19 cellular contexts compared by ENCODE assay signal in the genomic region with DNA sequence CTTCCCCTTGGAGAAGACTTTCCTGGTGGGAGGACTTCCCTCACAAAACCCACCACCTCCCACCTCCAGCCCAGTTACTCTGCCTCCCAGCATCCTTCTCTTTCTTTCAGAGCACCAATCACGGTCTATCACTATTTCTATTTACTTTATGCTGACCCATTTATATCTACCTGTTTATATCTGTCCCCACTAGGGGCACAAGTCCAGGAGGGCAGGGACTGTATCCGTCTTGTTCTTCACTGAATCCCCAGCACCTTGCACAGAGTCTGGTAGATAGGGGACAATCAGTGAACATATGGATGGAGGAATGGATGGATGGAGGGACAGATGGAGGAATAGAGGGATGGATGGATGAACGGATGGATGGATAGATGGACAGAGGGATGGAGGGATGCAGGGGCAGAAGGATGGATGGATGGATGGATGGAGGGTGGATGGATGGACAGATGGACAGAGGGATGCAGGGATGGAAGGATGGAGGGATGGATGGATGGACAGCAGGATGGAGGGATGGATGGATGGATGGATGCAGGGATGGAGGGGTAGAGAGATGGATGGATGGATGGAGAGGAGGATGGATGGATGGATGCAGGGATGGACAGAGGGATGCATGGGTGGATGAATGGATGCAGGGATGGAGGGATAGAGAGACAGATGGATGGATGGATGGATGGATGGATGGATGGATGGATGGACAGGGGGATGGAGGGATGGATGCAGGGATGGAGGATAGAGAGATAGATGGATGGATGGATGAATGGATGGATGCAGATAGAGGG. TPM values are rescaled to one million over a fixed set of nuclear protein-coding genes. Genes with fewer than 3 reads are reported as not detected.
DNase-seq lines count a peak whose midpoint lies in the region; ATAC-seq and TF ChIP-seq lines count a peak whose summit lies in the region.
"Had no signal": no experiment of that assay in that cellular context is flagged by ENCODE, and none has a peak within 500 bp of the region (broad histone marks: within the 10 kb centered on the region; RNA-seq: fewer than 3 reads in every experiment).

No MANE protein-coding gene starts in this region.

- H3K27me3 Mint-ChIP-seq in glutamatergic neuron (ENCODE audit: unreplicated experiment) = peaks cover 22% of the 10 kb centered on the region
- H3K27me3 Mint-ChIP-seq in T-helper 2 cell treated with Interferon-gamma antibody and Interleukin-4, amounts not matched to agents 5 μg/mL and 100 μg/mL, for 36 hours (ENCODE audit: low read depth) = no peaks in the 10 kb centered on the region

- H3K36me3 Mint-ChIP-seq in glutamatergic neuron (ENCODE audit: unreplicated experiment) = no peaks in the 10 kb centered on the region
- H3K36me3 Mint-ChIP-seq in T-helper 2 cell treated with Interferon-gamma antibody and Interleukin-4, amounts not matched to agents 5 μg/mL and 100 μg/mL, for 36 hours (ENCODE audit: low read depth) = no peaks in the 10 kb centered on the region
- H3K36me3 Mint-ChIP-seq: activated naive CD8-positive, alpha-beta T cell treated with anti-CD3 and anti-CD28 coated beads for 36 hours had no signal

- H3K4me3 Mint-ChIP-seq in glutamatergic neuron (ENCODE audit: unreplicated experiment) = no peak overlapping the region
- H3K4me3 Mint-ChIP-seq in T-helper 2 cell treated with Interferon-gamma antibody and Interleukin-4, amounts not matched to agents 5 μg/mL and 100 μg/mL, for 36 hours = no peak overlapping the region
- H3K4me3 Mint-ChIP-seq: activated CD4-positive, alpha-beta memory T cell treated with anti-CD3 and anti-CD28 coated beads, Interleukin-2, amount 10 ng/mL, durations not matched to agents 7 days and 5 days; activated naive CD8-positive, alpha-beta T cell treated with anti-CD3 and anti-CD28 coated beads for 36 hours; activated T-cell treated with anti-CD3 and anti-CD28 coated beads, Interleukin-2, amount 50 U/mL, for 72 hours had no signal

- H2AFZ ChIP-seq in PC-9 = no peak overlapping the region
- H2AFZ ChIP-seq: parathyroid adenoma had no signal

- DNase-seq in A673 (ENCODE audit: low spot score) (no peak), PC-9 (no peak), glutamatergic neuron (no peak), posterior vena cava (ENCODE audit: low spot score) (no peak)
- no peak for DNase-seq in T-helper 2 cell treated with Interferon-gamma antibody and Interleukin-4, amounts not matched to agents 5 μg/mL and 100 μg/mL, for 36 hours (ENCODE audit: low spot score)
- DNase-seq: activated CD4-positive, alpha-beta memory T cell treated with anti-CD3 and anti-CD28 coated beads, Interleukin-2, amount 10 ng/mL, durations not matched to agents 7 days and 5 days; activated naive CD8-positive, alpha-beta T cell treated with anti-CD3 and anti-CD28 coated beads for 36 hours; activated T-cell treated with anti-CD3 and anti-CD28 coated beads, Interleukin-2, amount 50 U/mL, for 72 hours; caudate nucleus; foreskin fibroblast; GOT3; left lung; NCI-H1105 treated with DMSO at 0.1 percent for 48 hours; NCI-H446; stimulated activated naive CD4-positive, alpha-beta T cell had no signal

- H3K9me3 Mint-ChIP-seq in glutamatergic neuron (ENCODE audit: unreplicated experiment) = peaks cover 4% of the 10 kb centered on the region
- H3K9me3 Mint-ChIP-seq in T-helper 2 cell treated with Interferon-gamma antibody and Interleukin-4, amounts not matched to agents 5 μg/mL and 100 μg/mL, for 36 hours = no peaks in the 10 kb centered on the region
- H3K9me3 Mint-ChIP-seq: activated CD4-positive, alpha-beta memory T cell treated with anti-CD3 and anti-CD28 coated beads, Interleukin-2, amount 10 ng/mL, durations not matched to agents 7 days and 5 days; activated naive CD8-positive, alpha-beta T cell treated with anti-CD3 and anti-CD28 coated beads for 36 hours; activated T-cell treated with anti-CD3 and anti-CD28 coated beads, Interleukin-2, amount 50 U/mL, for 72 hours had no signal

- H3K4me2 ChIP-seq in PC-9 = no peak overlapping the region

- H3K4me1 Mint-ChIP-seq in glutamatergic neuron (ENCODE audit: low read depth, unreplicated experiment) = peaks cover 4% of the 10 kb centered on the region
- H3K4me1 Mint-ChIP-seq in T-helper 2 cell treated with Interferon-gamma antibody and Interleukin-4, amounts not matched to agents 5 μg/mL and 100 μg/mL, for 36 hours (ENCODE audit: low read depth) = no peaks in the 10 kb centered on the region
- H3K4me1 Mint-ChIP-seq: activated CD4-positive, alpha-beta memory T cell treated with anti-CD3 and anti-CD28 coated beads, Interleukin-2, amount 10 ng/mL, durations not matched to agents 7 days and 5 days; activated naive CD8-positive, alpha-beta T cell treated with anti-CD3 and anti-CD28 coated beads for 36 hours had no signal

- POLR2A ChIA-PET in A673 (lab: Charles Lee; ENCODE audit: low non-redundant PET) = no interaction called here
- POLR2A ChIA-PET in PC-9 (lab: Charles Lee; ENCODE audit: unreplicated experiment) = no interaction called here

- H3K9me3 ChIP-seq in A673 (ENCODE audit: low read depth, low read length, poor library complexity, severe bottlenecking) = no peaks in the 10 kb centered on the region
- no peaks in the 10 kb centered on the region for H3K9me3 ChIP-seq in PC-9 (ENCODE audit: insufficient read depth, low read depth)
- H3K9me3 ChIP-seq: left lung had no signal

- H3K27me3 ChIP-seq in A673 (replicated peaks; ENCODE audit: insufficient read depth, low read depth, low read length, poor library complexity) = peaks cover 21% of the 10 kb centered on the region
- H3K27me3 ChIP-seq in PC-9 (ENCODE audit: insufficient read depth, low read depth) = peaks cover 42% of the 10 kb centered on the region

- no peak for ATAC-seq in GM18498 (IDR thresholded peaks at IDR 0.05; ENCODE audit: unreplicated experiment)
- no peak for ATAC-seq in HG02885 (IDR thresholded peaks at IDR 0.05; ENCODE audit: poor library complexity, unreplicated experiment)
- ATAC-seq: activated T-cell treated with anti-CD3 and anti-CD28 coated beads, Interleukin-2, amount 50 U/mL, for 72 hours; left lung had no signal

- BruUV-seq in A673 (replicated peaks; lab: Mats Ljungman, UMichigan) (no TSS peak), PC-9 (replicated peaks; lab: Mats Ljungman, UMichigan) (no TSS peak)

- 0 out of 2 replicates have a peak, but pooled peaks have one; percentile 25 for TF ChIP-seq CTCF in A673 (conservative IDR thresholded peaks at IDR 0.05; ENCODE audit: low read depth, low read length)
- peak; percentile 31 for TF ChIP-seq CTCF in GM12873 (IDR thresholded peaks at IDR 0.05; ENCODE audit: insufficient read depth, low read depth, low read length, missing control alignments)
- peak; percentile 54; the same call in 1 of the 2 replicates for TF ChIP-seq CTCF in PC-9 (conservative IDR thresholded peaks at IDR 0.05)
- TF ChIP-seq CTCF in glutamatergic neuron (IDR thresholded peaks at IDR 0.05; ENCODE audit: partially characterized antibody, unreplicated experiment) = peak; percentile 25

- CTCF ChIA-PET in A673 (lab: Charles Lee) (no interaction called here), PC-9 (lab: Charles Lee) (interaction anchor here (0.6 kb wide), 1 partner anchor 369 kb away, joined by 3 read pairs; no protein-coding TSS in a partner anchor)

- H3K4me1 ChIP-seq in A673 (ENCODE audit: insufficient read depth, low read length, poor library complexity, severe bottlenecking) = no peaks in the 10 kb centered on the region
- no peaks in the 10 kb centered on the region for H3K4me1 ChIP-seq in PC-9 (replicated peaks; ENCODE audit: insufficient read depth)
- H3K4me1 ChIP-seq: left lung, parathyroid adenoma had no signal

- H3K79me2 ChIP-seq in PC-9 (ENCODE audit: low read depth) = no peaks in the 10 kb centered on the region
- H3K79me2 ChIP-seq: parathyroid adenoma had no signal

- no peaks in the 10 kb centered on the region for H4K20me1 ChIP-seq in PC-9 (ENCODE audit: insufficient read depth)

- H3K27ac ChIP-seq in A673 (ENCODE audit: low read depth, low read length, poor library complexity, severe bottlenecking) = no peak overlapping the region
- no peak overlapping the region for H3K27ac ChIP-seq in PC-9
- H3K27ac ChIP-seq: left lung, parathyroid adenoma had no signal

- no peak overlapping the region for H3K27ac Mint-ChIP-seq in glutamatergic neuron (ENCODE audit: unreplicated experiment)
- no peak overlapping the region for H3K27ac Mint-ChIP-seq in T-helper 2 cell treated with Interferon-gamma antibody and Interleukin-4, amounts not matched to agents 5 μg/mL and 100 μg/mL, for 36 hours
- H3K27ac Mint-ChIP-seq: activated CD4-positive, alpha-beta memory T cell treated with anti-CD3 and anti-CD28 coated beads, Interleukin-2, amount 10 ng/mL, durations not matched to agents 7 days and 5 days; activated naive CD8-positive, alpha-beta T cell treated with anti-CD3 and anti-CD28 coated beads for 36 hours; activated T-cell treated with anti-CD3 and anti-CD28 coated beads, Interleukin-2, amount 50 U/mL, for 72 hours had no signal

- H3K4me3 ChIP-seq in A673 (ENCODE audit: low read depth, low read length, poor library complexity, severe bottlenecking) = no peak overlapping the region
- no peak overlapping the region for H3K4me3 ChIP-seq in PC-9

- H3K36me3 ChIP-seq in A673 (ENCODE audit: insufficient read depth, low read length, poor library complexity, severe bottlenecking) (no peaks in the 10 kb centered on the region), PC-9 (ENCODE audit: low read depth) (no peaks in the 10 kb centered on the region)

- H3K9me2 ChIP-seq in PC-9 (ENCODE audit: insufficient read depth) = no peaks in the 10 kb centered on the region

- no peaks in the 10 kb centered on the region for H3F3A ChIP-seq in PC-9 (ENCODE audit: insufficient read depth, low read depth)

- intact Hi-C loops in A673 (cut with micrococcal nuclease; ENCODE audit: unreplicated experiment) (no loop called here), PC-9 (cut with micrococcal nuclease; ENCODE audit: unreplicated experiment) (no loop called here), posterior vena cava (cut with DNase I) (no loop called here)

RNA-seq across cellular contexts. Expression of gene C1QB, which starts 5.5 kb away (rescaled TPM):
- total RNA-seq in A673 (2021) (not detected in 2 replicates), PC-9 (2021) (not detected in 2 replicates), glutamatergic neuron (ENCODE audit: unreplicated experiment) (not detected), posterior vena cava (100 to 1,000 TPM; 125 to 441 TPM)
- total RNA-seq: activated CD4-positive, alpha-beta memory T cell treated with anti-CD3 and anti-CD28 coated beads, Interleukin-2, amount 10 ng/mL, durations not matched to agents 7 days and 5 days; activated naive CD8-positive, alpha-beta T cell treated with anti-CD3 and anti-CD28 coated beads for 36 hours; activated T-cell treated with anti-CD3 and anti-CD28 coated beads, Interleukin-2, amount 50 U/mL, for 72 hours had no signal

RNA-seq across cellular contexts. Expression of gene C1QC, which starts 15.1 kb away (rescaled TPM):
- not detected in 2 replicates for total RNA-seq in A673 (2021)
- total RNA-seq in PC-9 (2021) = not detected in 2 replicates
- total RNA-seq in glutamatergic neuron (ENCODE audit: unreplicated experiment) = not detected
- 100 to 1,000 TPM; 124 to 414 TPM for total RNA-seq in posterior vena cava
- total RNA-seq: activated CD4-positive, alpha-beta memory T cell treated with anti-CD3 and anti-CD28 coated beads, Interleukin-2, amount 10 ng/mL, durations not matched to agents 7 days and 5 days; activated naive CD8-positive, alpha-beta T cell treated with anti-CD3 and anti-CD28 coated beads for 36 hours; activated T-cell treated with anti-CD3 and anti-CD28 coated beads, Interleukin-2, amount 50 U/mL, for 72 hours had no signal

RNA-seq across cellular contexts. Expression of gene C1QA, which starts 22.1 kb away (rescaled TPM):
- not detected in 2 replicates for total RNA-seq in A673 (2021)
- total RNA-seq in PC-9 (2021) = not detected in 2 replicates
- not detected for total RNA-seq in glutamatergic neuron (ENCODE audit: unreplicated experiment)
- total RNA-seq in posterior vena cava = 100 to 1,000 TPM in 1 of 2 donors, 10 to 100 TPM in 1; 72.6 to 301 TPM
- total RNA-seq: activated CD4-positive, alpha-beta memory T cell treated with anti-CD3 and anti-CD28 coated beads, Interleukin-2, amount 10 ng/mL, durations not matched to agents 7 days and 5 days; activated naive CD8-positive, alpha-beta T cell treated with anti-CD3 and anti-CD28 coated beads for 36 hours; activated T-cell treated with anti-CD3 and anti-CD28 coated beads, Interleukin-2, amount 50 U/mL, for 72 hours had no signal

RNA-seq across cellular contexts. Expression of gene EPHB2, which starts 52.1 kb away (rescaled TPM):
- 10.4 and 12.3 TPM in 2 replicates for total RNA-seq in A673 (2021)
- 26.7 and 31.1 TPM in 2 replicates for total RNA-seq in PC-9 (2021)
- total RNA-seq in glutamatergic neuron (ENCODE audit: unreplicated experiment) = 93.0 TPM
- 10 to 100 TPM; 11.4 to 17.4 TPM for total RNA-seq in posterior vena cava
- total RNA-seq: activated CD4-positive, alpha-beta memory T cell treated with anti-CD3 and anti-CD28 coated beads, Interleukin-2, amount 10 ng/mL, durations not matched to agents 7 days and 5 days had no signal

Comparison
In these comparisons a context has a peak if more than half of its experiments do, and no peak if none do; other contexts are left out.
1. RNA of gene C1QB, which starts 5.5 kb away (total RNA-seq): 125 to 441 TPM in posterior vena cava; not detected in A673, not detected in PC-9 and not detected in glutamatergic neuron (single experiment); every median in the first group is over 100 times any median in the second.
2. RNA of gene C1QC, which starts 15.1 kb away (total RNA-seq): 124 to 414 TPM in posterior vena cava; not detected in glutamatergic neuron (single experiment), not detected in A673 and not detected in PC-9; every median in the first group is over 100 times any median in the second.
3. RNA of gene C1QA, which starts 22.1 kb away (total RNA-seq): 72.6 to 301 TPM in posterior vena cava; not detected in A673, not detected in PC-9 and not detected in glutamatergic neuron (single experiment); every median in the first group is over 10 times any median in the second.
4. Peak in every context shown above with its lines, with median percentiles within 50 percentile points of each other: CTCF ChIP-seq.